Comparison of ENCODE assay signal across 1 cellular context in the genomic region with DNA sequence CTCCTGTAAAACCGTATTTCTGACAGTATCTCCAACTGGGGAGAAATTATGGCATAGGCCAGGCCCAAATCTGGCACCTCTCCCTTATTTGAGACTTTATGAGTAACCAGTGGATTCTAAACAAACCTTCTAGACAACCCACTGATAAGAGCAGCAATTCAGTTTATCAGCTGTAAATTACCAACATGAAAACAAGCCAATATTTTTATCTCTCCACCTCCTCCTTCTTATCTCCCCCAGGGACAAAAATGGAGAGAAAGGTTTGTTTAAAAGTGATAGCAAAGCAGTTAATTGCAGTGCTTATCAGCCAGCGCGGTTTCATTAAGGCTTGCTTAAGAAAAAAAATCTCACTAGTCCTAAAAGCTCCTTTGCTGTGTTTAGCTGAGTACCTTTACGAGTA.
TF ChIP-seq lines count a peak whose summit lies in the region.

No MANE protein-coding gene starts in this region.

TF ChIP-seq in SK-N-SH treated with all-trans-retinoic acid at 6 μM for 48 hours, 23 proteins besides CTCF, POLR2A, EP300 and RAD21 (continued from another document):
- TF ChIP-seq, protein P1, sequence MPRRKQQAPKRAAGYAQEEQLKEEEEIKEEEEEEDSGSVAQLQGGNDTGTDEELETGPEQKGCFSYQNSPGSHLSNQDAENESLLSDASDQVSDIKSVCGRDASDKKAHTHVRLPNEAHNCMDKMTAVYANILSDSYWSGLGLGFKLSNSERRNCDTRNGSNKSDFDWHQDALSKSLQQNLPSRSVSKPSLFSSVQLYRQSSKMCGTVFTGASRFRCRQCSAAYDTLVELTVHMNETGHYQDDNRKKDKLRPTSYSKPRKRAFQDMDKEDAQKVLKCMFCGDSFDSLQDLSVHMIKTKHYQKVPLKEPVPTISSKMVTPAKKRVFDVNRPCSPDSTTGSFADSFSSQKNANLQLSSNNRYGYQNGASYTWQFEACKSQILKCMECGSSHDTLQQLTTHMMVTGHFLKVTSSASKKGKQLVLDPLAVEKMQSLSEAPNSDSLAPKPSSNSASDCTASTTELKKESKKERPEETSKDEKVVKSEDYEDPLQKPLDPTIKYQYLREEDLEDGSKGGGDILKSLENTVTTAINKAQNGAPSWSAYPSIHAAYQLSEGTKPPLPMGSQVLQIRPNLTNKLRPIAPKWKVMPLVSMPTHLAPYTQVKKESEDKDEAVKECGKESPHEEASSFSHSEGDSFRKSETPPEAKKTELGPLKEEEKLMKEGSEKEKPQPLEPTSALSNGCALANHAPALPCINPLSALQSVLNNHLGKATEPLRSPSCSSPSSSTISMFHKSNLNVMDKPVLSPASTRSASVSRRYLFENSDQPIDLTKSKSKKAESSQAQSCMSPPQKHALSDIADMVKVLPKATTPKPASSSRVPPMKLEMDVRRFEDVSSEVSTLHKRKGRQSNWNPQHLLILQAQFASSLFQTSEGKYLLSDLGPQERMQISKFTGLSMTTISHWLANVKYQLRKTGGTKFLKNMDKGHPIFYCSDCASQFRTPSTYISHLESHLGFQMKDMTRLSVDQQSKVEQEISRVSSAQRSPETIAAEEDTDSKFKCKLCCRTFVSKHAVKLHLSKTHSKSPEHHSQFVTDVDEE (CRISPR knock-in tag; IDR thresholded peaks at IDR 0.05): no peak
- TF ChIP-seq ARNTL (CRISPR knock-in tag; IDR thresholded peaks at IDR 0.05; ENCODE audit: borderline replicate concordance, low read depth): no peak
- no peak for TF ChIP-seq ZC3H10 (CRISPR knock-in tag; IDR thresholded peaks at IDR 0.05)
- TF ChIP-seq ZFP3 (CRISPR knock-in tag; IDR thresholded peaks at IDR 0.05): no peak
- TF ChIP-seq CSDC2 (CRISPR knock-in tag; IDR thresholded peaks at IDR 0.05): no peak
- no peak for TF ChIP-seq ZNF70 (CRISPR knock-in tag; IDR thresholded peaks at IDR 0.05)
- no peak for TF ChIP-seq RARB (CRISPR knock-in tag; IDR thresholded peaks at IDR 0.05)
- no peak for TF ChIP-seq ZFP30 (CRISPR knock-in tag; IDR thresholded peaks at IDR 0.05)
- TF ChIP-seq ZNF8 (CRISPR knock-in tag; IDR thresholded peaks at IDR 0.05): no peak
